ENCODE assay signal across 26 cellular contexts in the genomic region with DNA sequence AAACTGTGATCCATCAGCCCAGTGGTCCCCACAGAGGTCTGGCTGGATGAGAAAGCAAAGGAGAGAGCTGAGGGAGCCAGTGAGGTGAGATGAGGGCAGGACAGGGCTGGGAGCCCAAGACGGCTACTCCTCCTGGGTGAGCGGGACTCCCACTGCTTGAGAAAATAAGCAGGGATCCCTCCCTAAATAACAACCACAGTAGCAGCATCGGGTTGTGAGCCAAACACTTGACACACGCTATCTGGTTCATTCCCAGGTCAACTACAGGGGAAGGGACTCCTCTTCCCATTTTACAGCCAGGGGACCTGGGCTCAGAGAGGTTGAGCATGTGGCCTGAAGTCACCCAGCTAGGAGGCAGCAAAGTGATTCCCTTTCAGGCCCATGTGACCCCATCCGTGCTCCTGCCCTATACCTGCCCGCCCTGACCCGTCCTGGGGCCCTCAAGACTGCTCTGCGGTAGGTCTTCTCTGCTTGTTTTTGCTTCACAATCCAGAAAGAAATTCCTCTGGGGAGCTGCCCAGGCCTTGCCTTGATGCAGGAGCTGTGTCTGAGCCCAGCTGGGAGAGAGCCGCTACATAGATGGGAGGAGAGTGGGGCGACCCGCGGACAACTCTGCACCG.
"Had no signal": no experiment of that assay in that cellular context is flagged by ENCODE, and none has a peak within 500 bp of the region (broad histone marks: within the 10 kb centered on the region; RNA-seq: fewer than 3 reads in every experiment).

No MANE protein-coding gene starts in this region.

- H3K9me3 ChIP-seq: psoas muscle, vagina had no signal

- H3K4me2 ChIP-seq: hepatocyte had no signal

- H3K4me3 Mint-ChIP-seq: activated naive CD4-positive, alpha-beta T cell treated with anti-CD3 and anti-CD28 coated beads, Interleukin-2, amount 50 U/mL, for 24 hours; dendritic cell treated with granulocyte-macrophage colony-stimulating factor and Interleukin-4, amounts not matched to agents 40 ng/mL and 50 ng/mL, for 4 days; immature natural killer cell; natural killer cell; T-helper 2 cell treated with Interferon-gamma antibody and Interleukin-4, amounts not matched to agents 5 μg/mL and 100 μg/mL, for 36 hours; type B pancreatic cell had no signal

- H3K4me3 ChIP-seq: body of pancreas, cardiac muscle cell, hepatocyte, left lung, psoas muscle, skin epidermis, thoracic aorta, vagina had no signal

- H3K27ac ChIP-seq: body of pancreas, cardiac muscle cell, hepatocyte, left lung, psoas muscle, skin epidermis, thoracic aorta, vagina, VCaP had no signal

- H3K27ac Mint-ChIP-seq: activated naive CD4-positive, alpha-beta T cell treated with anti-CD3 and anti-CD28 coated beads, Interleukin-2, amount 50 U/mL, for 24 hours; dendritic cell treated with granulocyte-macrophage colony-stimulating factor and Interleukin-4, amounts not matched to agents 40 ng/mL and 50 ng/mL, for 4 days; immature natural killer cell; natural killer cell; T-helper 2 cell treated with Interferon-gamma antibody and Interleukin-4, amounts not matched to agents 5 μg/mL and 100 μg/mL, for 36 hours; type B pancreatic cell had no signal

- H3K4me1 Mint-ChIP-seq: activated naive CD4-positive, alpha-beta T cell treated with anti-CD3 and anti-CD28 coated beads, Interleukin-2, amount 50 U/mL, for 24 hours; immature natural killer cell; natural killer cell had no signal

- H3K4me1 ChIP-seq: body of pancreas, left lung, psoas muscle, vagina had no signal

- H3K36me3 ChIP-seq: cardiac muscle cell, left lung, thoracic aorta, vagina had no signal

- ATAC-seq: body of pancreas, left lung, natural killer cell, psoas muscle, right cardiac atrium had no signal

- H3K27me3 Mint-ChIP-seq: activated naive CD4-positive, alpha-beta T cell treated with anti-CD3 and anti-CD28 coated beads, Interleukin-2, amount 50 U/mL, for 24 hours had no signal

- DNase-seq: activated CD4-positive, alpha-beta T cell treated with anti-CD3 and anti-CD28 coated beads for 1 hour; activated gamma-delta T cell treated with Interleukin-2 at 50 U/mL for 16 hours; activated T-cell treated with anti-CD3 and anti-CD28 coated beads, Interleukin-2, amount 50 U/mL, for 1 hour; anterior cingulate cortex; body of pancreas; effector CD4-positive, alpha-beta T cell; erythroblast; foreskin melanocyte; glutamatergic neuron; immature natural killer cell; natural killer cell; psoas muscle; right cardiac atrium; stimulated activated CD4-positive, alpha-beta T cell treated with anti-CD3 and anti-CD28 coated beads, Interleukin-2, amount 100 ng/mL, for 24 hours; stimulated activated naive CD4-positive, alpha-beta T cell had no signal

- H3K36me3 Mint-ChIP-seq: immature natural killer cell, natural killer cell had no signal

- H3K27me3 ChIP-seq: body of pancreas, cardiac muscle cell, vagina had no signal
